1 cellular context compared by ENCODE assay signal in genomic region chr10:93600446-93600860, GRCh38.
TF ChIP-seq lines count a peak whose summit lies in the region.

No MANE protein-coding gene starts in this region.

TF ChIP-seq in neural cell, 6 proteins besides CTCF, POLR2A, EP300 and RAD21 (continued from another document):
- TF ChIP-seq, protein P1, sequence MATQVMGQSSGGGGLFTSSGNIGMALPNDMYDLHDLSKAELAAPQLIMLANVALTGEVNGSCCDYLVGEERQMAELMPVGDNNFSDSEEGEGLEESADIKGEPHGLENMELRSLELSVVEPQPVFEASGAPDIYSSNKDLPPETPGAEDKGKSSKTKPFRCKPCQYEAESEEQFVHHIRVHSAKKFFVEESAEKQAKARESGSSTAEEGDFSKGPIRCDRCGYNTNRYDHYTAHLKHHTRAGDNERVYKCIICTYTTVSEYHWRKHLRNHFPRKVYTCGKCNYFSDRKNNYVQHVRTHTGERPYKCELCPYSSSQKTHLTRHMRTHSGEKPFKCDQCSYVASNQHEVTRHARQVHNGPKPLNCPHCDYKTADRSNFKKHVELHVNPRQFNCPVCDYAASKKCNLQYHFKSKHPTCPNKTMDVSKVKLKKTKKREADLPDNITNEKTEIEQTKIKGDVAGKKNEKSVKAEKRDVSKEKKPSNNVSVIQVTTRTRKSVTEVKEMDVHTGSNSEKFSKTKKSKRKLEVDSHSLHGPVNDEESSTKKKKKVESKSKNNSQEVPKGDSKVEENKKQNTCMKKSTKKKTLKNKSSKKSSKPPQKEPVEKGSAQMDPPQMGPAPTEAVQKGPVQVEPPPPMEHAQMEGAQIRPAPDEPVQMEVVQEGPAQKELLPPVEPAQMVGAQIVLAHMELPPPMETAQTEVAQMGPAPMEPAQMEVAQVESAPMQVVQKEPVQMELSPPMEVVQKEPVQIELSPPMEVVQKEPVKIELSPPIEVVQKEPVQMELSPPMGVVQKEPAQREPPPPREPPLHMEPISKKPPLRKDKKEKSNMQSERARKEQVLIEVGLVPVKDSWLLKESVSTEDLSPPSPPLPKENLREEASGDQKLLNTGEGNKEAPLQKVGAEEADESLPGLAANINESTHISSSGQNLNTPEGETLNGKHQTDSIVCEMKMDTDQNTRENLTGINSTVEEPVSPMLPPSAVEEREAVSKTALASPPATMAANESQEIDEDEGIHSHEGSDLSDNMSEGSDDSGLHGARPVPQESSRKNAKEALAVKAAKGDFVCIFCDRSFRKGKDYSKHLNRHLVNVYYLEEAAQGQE (IDR thresholded peaks at IDR 0.05; ENCODE audit: borderline replicate concordance) = no peak
- TF ChIP-seq TAF1 (IDR thresholded peaks at IDR 0.05; ENCODE audit: low read depth) (no peak), SMC3 (conservative IDR thresholded peaks at IDR 0.05; ENCODE audit: poor library complexity) (no peak), EZH2 (IDR thresholded peaks at IDR 0.05; ENCODE audit: borderline replicate concordance, insufficient read depth, low read length, poor library complexity, severe bottlenecking) (no peak)
TF ChIP-seq in neural cell: peak in this region for 0.
